Comparison of ENCODE assay signal across 8 cellular contexts in genomic region chr2:186695081-186695756, GRCh38. TPM values are rescaled to one million over a fixed set of nuclear protein-coding genes. Genes with fewer than 3 reads are reported as not detected.
DNase-seq lines count a peak whose midpoint lies in the region; ATAC-seq and TF ChIP-seq lines count a peak whose summit lies in the region.

No MANE protein-coding gene starts in this region.

- H2AFZ ChIP-seq in Karpas-422 (ENCODE audit: low read length), result no peak overlapping the region

- H2AK5ac ChIP-seq in mesendoderm (ENCODE audit: low read length), result no peak overlapping the region

- no peak overlapping the region for H2BK120ac ChIP-seq in mesendoderm (ENCODE audit: low read depth, low read length)

- DNase-seq in CD14-positive monocyte (ENCODE audit: low spot score) (no peak), Karpas-422 (peak; percentile 33), MCF 10A (ENCODE audit: unreplicated experiment) (no peak), mesendoderm (no peak)
- no peak for DNase-seq in activated T-helper 2 cell treated with anti-CD3 and anti-CD28 coated beads, Interferon-gamma antibody, Interleukin-2, Interleukin-4, amounts not matched to agents 10 μg/mL and 5 μg/mL and 100 μg/mL, durations not matched to agents 14 hours and 24 hours and 36 hours (ENCODE audit: low spot score)

- 0 out of 2 replicates have a peak overlapping the region, but pooled peaks have one; percentile 0 for H3K4me3 ChIP-seq in Karpas-422 (ENCODE audit: low read length)
- H3K4me3 ChIP-seq in mesendoderm (ENCODE audit: low read length), result no peak overlapping the region

- no peak overlapping the region for H2BK15ac ChIP-seq in mesendoderm (replicated peaks; ENCODE audit: low read depth)

- H3K4me1 ChIP-seq in Karpas-422 (ENCODE audit: low read length), result no peaks in the 10 kb centered on the region; the same call in 1 of the 2 replicates
- no peaks in the 10 kb centered on the region for H3K4me1 ChIP-seq in mesendoderm (ENCODE audit: control insufficient read depth, low read depth, low read length)

- no peaks in the 10 kb centered on the region for H4K20me1 ChIP-seq in Karpas-422 (ENCODE audit: insufficient read depth, low read depth, low read length)

- H3K56ac ChIP-seq in mesendoderm (ENCODE audit: low read length), result no peak overlapping the region

- H3K9me2 ChIP-seq in Karpas-422 (replicated peaks; ENCODE audit: insufficient read depth, low read length), result no peaks in the 10 kb centered on the region

- H3K36me3 Mint-ChIP-seq in CD14-positive monocyte (no peaks in the 10 kb centered on the region), MCF 10A (ENCODE audit: insufficient read depth, unreplicated experiment) (no peaks in the 10 kb centered on the region)
- H3K36me3 Mint-ChIP-seq in activated T-helper 2 cell treated with anti-CD3 and anti-CD28 coated beads, Interferon-gamma antibody, Interleukin-2, Interleukin-4, amounts not matched to agents 10 μg/mL and 5 μg/mL and 100 μg/mL, durations not matched to agents 14 hours and 24 hours and 36 hours (ENCODE audit: low read depth), result no peaks in the 10 kb centered on the region

- no peak overlapping the region for H3K18ac ChIP-seq in mesendoderm (ENCODE audit: low read length)

- POLR2A ChIA-PET in MCF 10A (lab: Yijun Ruan, JAX), result interaction anchor here (0.7 to 1.0 kb wide), 4 partner anchors 27 to 852 kb away, joined by 3 to 5 read pairs (median 3); partner anchors contain the start of gene ITGAV

- H3K4me1 Mint-ChIP-seq in CD14-positive monocyte (peaks cover 16% of the 10 kb centered on the region), MCF 10A (ENCODE audit: insufficient read depth, unreplicated experiment) (peaks cover 6% of the 10 kb centered on the region)
- peaks cover 7% of the 10 kb centered on the region for H3K4me1 Mint-ChIP-seq in activated T-helper 2 cell treated with anti-CD3 and anti-CD28 coated beads, Interferon-gamma antibody, Interleukin-2, Interleukin-4, amounts not matched to agents 10 μg/mL and 5 μg/mL and 100 μg/mL, durations not matched to agents 14 hours and 24 hours and 36 hours (ENCODE audit: low read depth)

- H3K36me3 ChIP-seq in Karpas-422 (ENCODE audit: insufficient read depth, low read length), result no peaks in the 10 kb centered on the region
- no peaks in the 10 kb centered on the region for H3K36me3 ChIP-seq in mesendoderm (ENCODE audit: control insufficient read depth, insufficient read depth, low read length)

- H4K5ac ChIP-seq in mesendoderm (ENCODE audit: low read length), result no peak overlapping the region

- H3K27me3 Mint-ChIP-seq in CD14-positive monocyte (ENCODE audit: low read depth in 3 of 3) (peaks cover 20 to 35% (median 28%) of the 10 kb centered on the region in 3 donors), MCF 10A (ENCODE audit: insufficient read depth, unreplicated experiment) (no peaks in the 10 kb centered on the region)
- H3K27me3 Mint-ChIP-seq in activated T-helper 2 cell treated with anti-CD3 and anti-CD28 coated beads, Interferon-gamma antibody, Interleukin-2, Interleukin-4, amounts not matched to agents 10 μg/mL and 5 μg/mL and 100 μg/mL, durations not matched to agents 14 hours and 24 hours and 36 hours (ENCODE audit: low read depth), result peaks cover 59% of the 10 kb centered on the region

- H3K9me3 Mint-ChIP-seq in CD14-positive monocyte, result peaks cover 0 to 3% (median 0%) of the 10 kb centered on the region in 7 donors
- H3K9me3 Mint-ChIP-seq in MCF 10A (ENCODE audit: unreplicated experiment), result no peaks in the 10 kb centered on the region
- H3K9me3 Mint-ChIP-seq in activated T-helper 2 cell treated with anti-CD3 and anti-CD28 coated beads, Interferon-gamma antibody, Interleukin-2, Interleukin-4, amounts not matched to agents 10 μg/mL and 5 μg/mL and 100 μg/mL, durations not matched to agents 14 hours and 24 hours and 36 hours, result no peaks in the 10 kb centered on the region

- no peak overlapping the region for H3K27ac ChIP-seq in Karpas-422 (ENCODE audit: low read length)
- no peak overlapping the region for H3K27ac ChIP-seq in mesendoderm (ENCODE audit: low read depth, low read length)

- H3K9ac ChIP-seq in Karpas-422 (ENCODE audit: low read length) (no peak overlapping the region), mesendoderm (ENCODE audit: low read length) (peak overlapping the region; percentile 25)

- H3K4me2 ChIP-seq in Karpas-422 (ENCODE audit: low read depth, low read length, poor library complexity, severe bottlenecking) (peak overlapping the region; percentile 11), mesendoderm (ENCODE audit: low read length) (no peak overlapping the region)

- no peak overlapping the region for H3K4ac ChIP-seq in mesendoderm (ENCODE audit: low read depth, low read length)

- no peak overlapping the region for H4K8ac ChIP-seq in mesendoderm (ENCODE audit: low read depth, low read length)

- H3K27me3 ChIP-seq in Karpas-422 (ENCODE audit: low read length) (no peaks in the 10 kb centered on the region), mesendoderm (ENCODE audit: insufficient read depth, low read length, poor library complexity) (no peaks in the 10 kb centered on the region)

- no peak overlapping the region for H3K23ac ChIP-seq in mesendoderm (ENCODE audit: low read length)

- intact Hi-C loops in CD14-positive monocyte (cut with micrococcal nuclease) (no loop called here), MCF 10A (cut with micrococcal nuclease) (no loop called here)
- intact Hi-C loops in activated T-helper 2 cell treated with anti-CD3 and anti-CD28 coated beads, Interferon-gamma antibody, Interleukin-2, Interleukin-4, amounts not matched to agents 10 μg/mL and 5 μg/mL and 100 μg/mL, durations not matched to agents 14 hours and 24 hours and 36 hours (cut with micrococcal nuclease), result no loop called here

- H3K4me3 Mint-ChIP-seq in CD14-positive monocyte (peak overlapping the region; percentile 5 to 59), MCF 10A (ENCODE audit: unreplicated experiment) (peak overlapping the region; percentile 81)
- no peak overlapping the region for H3K4me3 Mint-ChIP-seq in activated T-helper 2 cell treated with anti-CD3 and anti-CD28 coated beads, Interferon-gamma antibody, Interleukin-2, Interleukin-4, amounts not matched to agents 10 μg/mL and 5 μg/mL and 100 μg/mL, durations not matched to agents 14 hours and 24 hours and 36 hours (ENCODE audit: low read depth)

- CTCF ChIA-PET in MCF 10A (lab: Yijun Ruan, JAX), result interaction anchor here (0.6 to 1.0 kb wide), 3 partner anchors 42 to 792 kb away, joined by 3 to 4 read pairs (median 3); no protein-coding TSS in a partner anchor

- no peaks in the 10 kb centered on the region for H3K9me3 ChIP-seq in Karpas-422 (ENCODE audit: low read length)

- BruUV-seq in MCF 10A (replicated peaks; lab: Mats Ljungman, UMichigan), result TSS peak; percentile 20

- TF ChIP-seq CTCF in CD14-positive monocyte (IDR thresholded peaks at IDR 0.05), result no peak
- no peak for TF ChIP-seq CTCF in MCF 10A (IDR thresholded peaks at IDR 0.05; ENCODE audit: unreplicated experiment)

- ATAC-seq in HG03159 (IDR thresholded peaks at IDR 0.05; ENCODE audit: unreplicated experiment) (no peak), GM19397 (IDR thresholded peaks at IDR 0.05; ENCODE audit: unreplicated experiment) (no peak), GM21786 (IDR thresholded peaks at IDR 0.05; ENCODE audit: unreplicated experiment) (no peak)

- WGBS in mesendoderm (ENCODE audit: extremely low coverage, insufficient coverage, low lambda C conversion rate), result no CpG with 5 or more reads among the region's 9 CpGs

- H2BK5ac ChIP-seq in mesendoderm (ENCODE audit: low read length), result no peak overlapping the region

- H3K79me2 ChIP-seq in Karpas-422 (ENCODE audit: low read length) (no peaks in the 10 kb centered on the region), mesendoderm (ENCODE audit: control insufficient read depth, insufficient read depth, low read length) (no peaks in the 10 kb centered on the region)

- no peaks in the 10 kb centered on the region for H3K79me1 ChIP-seq in mesendoderm (ENCODE audit: low read length)

- H3K27ac Mint-ChIP-seq in CD14-positive monocyte, result no peak overlapping the region
- H3K27ac Mint-ChIP-seq in MCF 10A (ENCODE audit: low read depth, unreplicated experiment), result no peak overlapping the region
- no peak overlapping the region for H3K27ac Mint-ChIP-seq in activated T-helper 2 cell treated with anti-CD3 and anti-CD28 coated beads, Interferon-gamma antibody, Interleukin-2, Interleukin-4, amounts not matched to agents 10 μg/mL and 5 μg/mL and 100 μg/mL, durations not matched to agents 14 hours and 24 hours and 36 hours

RNA-seq across cellular contexts. Expression of gene FAM171B, which starts 1.4 kb away (rescaled TPM):
- under 1 TPM; 0.28 to 0.31 TPM for polyA plus RNA-seq in CD14-positive monocyte
- 0.04 TPM in 1 of 2 replicates, not detected in the other for total RNA-seq in Karpas-422 (2014; rRNA removed; shearing (Covaris generic); ENCODE audit: low replicate concordance)
- total RNA-seq in MCF 10A (2022), result 4.9 and 5.9 TPM in 2 replicates
- polyA plus RNA-seq in mesendoderm (2013, experiment 1 of 2), result 4.7 TPM
- 4.9 TPM for polyA plus RNA-seq in mesendoderm (2013, experiment 2 of 2)
- 0.43 and 0.48 TPM in 2 replicates for total RNA-seq in activated T-helper 2 cell treated with anti-CD3 and anti-CD28 coated beads, Interferon-gamma antibody, Interleukin-2, Interleukin-4, amounts not matched to agents 10 μg/mL and 5 μg/mL and 100 μg/mL, durations not matched to agents 14 hours and 24 hours and 36 hours
